14 cellular contexts compared by ENCODE assay signal in genomic region chr1:67675800-67676199, GRCh38. TPM values are rescaled to one million over a fixed set of nuclear protein-coding genes. Genes with fewer than 3 reads are reported as not detected.
DNase-seq lines count a peak whose midpoint lies in the region; ATAC-seq and TF ChIP-seq lines count a peak whose summit lies in the region.
"Had no signal": no experiment of that assay in that cellular context is flagged by ENCODE, and none has a peak within 500 bp of the region (broad histone marks: within the 10 kb centered on the region; RNA-seq: fewer than 3 reads in every experiment).

No MANE protein-coding gene starts in this region.

- H3K27ac Mint-ChIP-seq in activated naive CD8-positive, alpha-beta T cell treated with anti-CD3 and anti-CD28 coated beads, Interleukin-2, amount 50 U/mL, for 24 hours = no peak overlapping the region
- H3K27ac Mint-ChIP-seq in activated naive CD8-positive, alpha-beta T cell treated with anti-CD3 and anti-CD28 coated beads for 36 hours = no peak overlapping the region
- H3K27ac Mint-ChIP-seq: activated B cell treated with CpG ODN at 0.5 μM for 24 hours had no signal

- H3K9me3 Mint-ChIP-seq in activated naive CD8-positive, alpha-beta T cell treated with anti-CD3 and anti-CD28 coated beads, Interleukin-2, amount 50 U/mL, for 24 hours = no peaks in the 10 kb centered on the region
- H3K9me3 Mint-ChIP-seq in activated naive CD8-positive, alpha-beta T cell treated with anti-CD3 and anti-CD28 coated beads for 36 hours = no peaks in the 10 kb centered on the region
- H3K9me3 Mint-ChIP-seq: activated B cell treated with CpG ODN at 0.5 μM for 24 hours had no signal

- H3K9me3 ChIP-seq in suprapubic skin (no peaks in the 10 kb centered on the region), esophagus muscularis mucosa (no peaks in the 10 kb centered on the region)
- H3K9me3 ChIP-seq: A549 had no signal

- H3K36me3 ChIP-seq in suprapubic skin (no peaks in the 10 kb centered on the region), esophagus muscularis mucosa (no peaks in the 10 kb centered on the region)

- DNase-seq in activated naive CD8-positive, alpha-beta T cell treated with anti-CD3 and anti-CD28 coated beads, Interleukin-2, amount 50 U/mL, for 24 hours = no peak
- DNase-seq in activated naive CD8-positive, alpha-beta T cell treated with anti-CD3 and anti-CD28 coated beads for 36 hours = no peak
- DNase-seq in NCI-H2171 treated with DMSO at 0.1 percent for 48 hours (lab: John Stamatoyannopoulos, UW) = peak; percentile 23
- no peak for DNase-seq in suprapubic skin (ENCODE audit: low spot score in 2 of 2)
- no peak for DNase-seq in stimulated activated CD8-positive, alpha-beta memory T cell treated with anti-CD3 and anti-CD28 coated beads, Interleukin-4, amount 100 ng/mL, for 48 hours
- DNase-seq in esophagus muscularis mucosa (ENCODE audit: extremely low spot score) = no peak
- no peak for DNase-seq in SHP77 (lab: John Stamatoyannopoulos, UW)
- DNase-seq: activated B cell treated with CpG ODN at 0.5 μM for 24 hours; HCEC 1CT; SHP77 treated with DMSO at 0.1 percent for 48 hours; stimulated activated CD4-positive, alpha-beta T cell treated with anti-CD3 and anti-CD28 coated beads, Interleukin-15, amount 100 ng/mL, for 24 hours; stimulated activated naive CD4-positive, alpha-beta T cell had no signal

- no peak overlapping the region for H3K4me3 ChIP-seq in suprapubic skin
- H3K4me3 ChIP-seq in esophagus muscularis mucosa = no peak overlapping the region
- H3K4me3 ChIP-seq: A549 had no signal

- 63% methylated on average over 2 of the region's 2 CpGs for WGBS in suprapubic skin
- 80% methylated on average over 2 of the region's 2 CpGs for WGBS in esophagus muscularis mucosa

- no peak for TF ChIP-seq EP300 in suprapubic skin (IDR thresholded peaks at IDR 0.05)
- no peak for TF ChIP-seq EP300 in esophagus muscularis mucosa (IDR thresholded peaks at IDR 0.05)

- no peaks in the 10 kb centered on the region for H3K36me3 Mint-ChIP-seq in activated naive CD8-positive, alpha-beta T cell treated with anti-CD3 and anti-CD28 coated beads, Interleukin-2, amount 50 U/mL, for 24 hours (ENCODE audit: low read depth)
- H3K36me3 Mint-ChIP-seq in activated naive CD8-positive, alpha-beta T cell treated with anti-CD3 and anti-CD28 coated beads for 36 hours = no peaks in the 10 kb centered on the region

- ATAC-seq in activated naive CD8-positive, alpha-beta T cell treated with anti-CD3 and anti-CD28 coated beads, Interleukin-2, amount 50 U/mL, for 24 hours = peak; percentile 38
- peak; percentile 72 for ATAC-seq in HG02852 (IDR thresholded peaks at IDR 0.05; ENCODE audit: unreplicated experiment)
- ATAC-seq: A549 had no signal

- peak overlapping the region; percentile 25 for H3K27ac ChIP-seq in suprapubic skin
- no peak overlapping the region for H3K27ac ChIP-seq in esophagus muscularis mucosa (replicated peaks in 1 of 4)
- H3K27ac ChIP-seq: A549 had no signal

- intact Hi-C loops in esophagus muscularis mucosa (cut with DNase I) = no loop called here

- TF ChIP-seq CTCF in suprapubic skin (IDR thresholded peaks at IDR 0.05) = no peak
- TF ChIP-seq CTCF in esophagus muscularis mucosa (IDR thresholded peaks at IDR 0.05) = no peak

- no peak overlapping the region for H3K4me3 Mint-ChIP-seq in activated naive CD8-positive, alpha-beta T cell treated with anti-CD3 and anti-CD28 coated beads, Interleukin-2, amount 50 U/mL, for 24 hours
- no peak overlapping the region for H3K4me3 Mint-ChIP-seq in activated naive CD8-positive, alpha-beta T cell treated with anti-CD3 and anti-CD28 coated beads for 36 hours
- H3K4me3 Mint-ChIP-seq: activated B cell treated with CpG ODN at 0.5 μM for 24 hours had no signal

- peaks cover 10% of the 10 kb centered on the region for H3K27me3 Mint-ChIP-seq in activated naive CD8-positive, alpha-beta T cell treated with anti-CD3 and anti-CD28 coated beads, Interleukin-2, amount 50 U/mL, for 24 hours
- peaks cover 3% of the 10 kb centered on the region for H3K27me3 Mint-ChIP-seq in activated naive CD8-positive, alpha-beta T cell treated with anti-CD3 and anti-CD28 coated beads for 36 hours

- H3K4me1 Mint-ChIP-seq in activated naive CD8-positive, alpha-beta T cell treated with anti-CD3 and anti-CD28 coated beads, Interleukin-2, amount 50 U/mL, for 24 hours = peaks cover 22% of the 10 kb centered on the region
- H3K4me1 Mint-ChIP-seq in activated naive CD8-positive, alpha-beta T cell treated with anti-CD3 and anti-CD28 coated beads for 36 hours = peaks cover 19% of the 10 kb centered on the region

- TF ChIP-seq POLR2A in suprapubic skin (IDR thresholded peaks at IDR 0.05) (no peak), esophagus muscularis mucosa (IDR thresholded peaks at IDR 0.05; ENCODE audit: low read depth) (no peak)

- H3K4me1 ChIP-seq in suprapubic skin (peaks cover 18% of the 10 kb centered on the region), esophagus muscularis mucosa (peaks cover 0 to 11% (median 10%) of the 10 kb centered on the region in 4 donors)

- H3K27me3 ChIP-seq in suprapubic skin (no peaks in the 10 kb centered on the region), esophagus muscularis mucosa (no peaks in the 10 kb centered on the region)

RNA-seq across cellular contexts. Expression of gene GADD45A, which starts 9.2 kb away (rescaled TPM):
- 10 to 100 TPM; 20.4 to 20.7 TPM for total RNA-seq in activated naive CD8-positive, alpha-beta T cell treated with anti-CD3 and anti-CD28 coated beads for 36 hours
- 10 to 100 TPM; 25.4 to 44.6 (median 26.6) TPM for total RNA-seq in suprapubic skin
- total RNA-seq in esophagus muscularis mucosa = 10 to 100 TPM; 51.1 to 80.8 (median 66.5) TPM
